10 cellular contexts compared by ENCODE assay signal in the genomic region with DNA sequence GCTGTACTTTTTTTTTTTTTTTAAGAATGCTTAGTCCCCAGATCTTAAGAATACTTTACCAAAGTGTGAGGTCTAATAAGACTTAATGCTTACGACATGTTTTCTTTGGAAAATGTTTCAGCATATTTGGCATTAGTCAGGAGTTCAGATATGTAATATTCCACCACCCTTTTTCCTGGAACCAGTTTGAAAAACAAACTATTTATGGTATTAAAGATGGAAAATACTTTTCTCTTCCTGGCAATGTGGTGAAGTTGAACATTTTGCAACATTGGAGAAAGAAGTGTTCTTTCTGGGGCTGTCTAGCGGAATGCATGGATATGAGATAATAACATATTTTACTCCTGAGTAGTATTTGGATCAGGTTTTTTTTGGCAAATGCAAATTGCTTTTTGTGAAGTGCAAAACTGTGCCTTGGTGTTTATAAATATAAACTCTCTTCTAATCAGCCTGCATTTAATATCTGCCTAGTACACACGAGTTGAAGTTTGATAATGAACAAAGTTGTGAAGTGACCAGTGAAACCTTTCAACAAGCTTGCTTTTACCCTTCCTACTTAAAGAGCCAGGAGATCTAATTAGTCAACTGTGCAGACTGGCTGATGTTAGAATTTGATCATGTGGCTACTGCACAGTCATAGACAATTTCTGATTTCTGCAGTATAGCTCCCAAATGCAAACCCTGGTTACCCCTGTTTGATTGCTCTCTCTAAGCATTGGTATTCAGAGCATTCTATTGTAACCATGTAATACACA. TPM values are rescaled to one million over a fixed set of nuclear protein-coding genes. Genes with fewer than 3 reads are reported as not detected.
DNase-seq lines count a peak whose midpoint lies in the region; ATAC-seq and TF ChIP-seq lines count a peak whose summit lies in the region.
"Had no signal": no experiment of that assay in that cellular context is flagged by ENCODE, and none has a peak within 500 bp of the region (broad histone marks: within the 10 kb centered on the region; RNA-seq: fewer than 3 reads in every experiment).

No MANE protein-coding gene starts in this region.

- no peak for TF ChIP-seq CTCF in hepatocyte (IDR thresholded peaks at IDR 0.05; ENCODE audit: poor library complexity)

- H3K36me3 ChIP-seq in hepatocyte (replicated peaks; ENCODE audit: insufficient read depth, low read depth) (no peaks in the 10 kb centered on the region), stomach smooth muscle (ENCODE audit: control insufficient read depth in 2 of 2, insufficient read depth in 2 of 2, low read length in 2 of 2) (peaks cover 27 to 30% of the 10 kb centered on the region in 2 donors)

- H4K20me1 ChIP-seq in hepatocyte (ENCODE audit: insufficient read depth, poor library complexity, severe bottlenecking) = no peaks in the 10 kb centered on the region

- DNase-seq in amniotic epithelial cell (ENCODE audit: low read depth) = peak; percentile 98
- peak; percentile 28 for DNase-seq in hepatocyte (ENCODE audit: low spot score)
- DNase-seq in NCI-H2029 (lab: John Stamatoyannopoulos, UW) = no peak
- DNase-seq in cortex of kidney (lab: John Stamatoyannopoulos, UW) = no peak

- no peaks in the 10 kb centered on the region for H3K79me2 ChIP-seq in hepatocyte

- no peaks in the 10 kb centered on the region for H3K9me2 ChIP-seq in hepatocyte (replicated peaks; ENCODE audit: insufficient read depth)

- H3K4me3 ChIP-seq in hepatocyte (no peak overlapping the region), stomach smooth muscle (ENCODE audit: low read length in 2 of 2) (peak overlapping the region in 1 of 2 donors; percentile 35)
- H3K4me3 ChIP-seq: K562, SK-N-MC had no signal

- H3K4me1 ChIP-seq in hepatocyte (ENCODE audit: insufficient read depth) (peaks cover 5% of the 10 kb centered on the region), stomach smooth muscle (ENCODE audit: control insufficient read depth, insufficient read depth, low read length) (peaks cover 31% of the 10 kb centered on the region)

- ATAC-seq in GM18868 (IDR thresholded peaks at IDR 0.05; ENCODE audit: unreplicated experiment) = peak; percentile 19
- ATAC-seq in GM18870 (IDR thresholded peaks at IDR 0.05; ENCODE audit: unreplicated experiment) = no peak
- ATAC-seq in GM21576 (IDR thresholded peaks at IDR 0.05; ENCODE audit: unreplicated experiment) = no peak
- ATAC-seq: K562 had no signal

- no peak overlapping the region for H3K4me2 ChIP-seq in hepatocyte

- H3K9me3 ChIP-seq in hepatocyte (ENCODE audit: low read depth) (no peaks in the 10 kb centered on the region), stomach smooth muscle (ENCODE audit: control insufficient read depth in 2 of 2, low read length in 2 of 2) (no peaks in the 10 kb centered on the region)

- no peak overlapping the region for H2AFZ ChIP-seq in hepatocyte

- H3K27ac ChIP-seq in hepatocyte (peak overlapping the region; percentile 76), stomach smooth muscle (ENCODE audit: low read length) (peak overlapping the region; percentile 62)
- H3K27ac ChIP-seq: SK-N-MC had no signal

- H3K27me3 ChIP-seq in hepatocyte = no peaks in the 10 kb centered on the region
- H3K27me3 ChIP-seq in stomach smooth muscle (ENCODE audit: control insufficient read depth in 1 of 2, insufficient read depth in 2 of 2, low read length in 2 of 2) = no peaks in the 10 kb centered on the region

- H3K9ac ChIP-seq in stomach smooth muscle (ENCODE audit: low read length in 2 of 2) = no peak overlapping the region

- 61% methylated on average over 3 of the region's 3 CpGs for WGBS in hepatocyte (ENCODE audit: low lambda C conversion rate, missing lambda C conversion rate)

RNA-seq across cellular contexts. Expression of gene MAP3K8, which starts 20.9 kb away (rescaled TPM):
- total RNA-seq in hepatocyte = 15.5 and 23.0 TPM in 2 replicates
- 37.9 and 40.0 TPM in 2 replicates for polyA plus RNA-seq in hepatocyte

Comparison
In these comparisons a context has a peak if more than half of its experiments do, and no peak if none do; other contexts are left out.
1. DNase-seq: peak in amniotic epithelial cell (single experiment) and hepatocyte (single experiment); none in NCI-H2029 (single experiment) and cortex of kidney (single experiment).